9 cellular contexts compared by ENCODE assay signal in the genomic region with DNA sequence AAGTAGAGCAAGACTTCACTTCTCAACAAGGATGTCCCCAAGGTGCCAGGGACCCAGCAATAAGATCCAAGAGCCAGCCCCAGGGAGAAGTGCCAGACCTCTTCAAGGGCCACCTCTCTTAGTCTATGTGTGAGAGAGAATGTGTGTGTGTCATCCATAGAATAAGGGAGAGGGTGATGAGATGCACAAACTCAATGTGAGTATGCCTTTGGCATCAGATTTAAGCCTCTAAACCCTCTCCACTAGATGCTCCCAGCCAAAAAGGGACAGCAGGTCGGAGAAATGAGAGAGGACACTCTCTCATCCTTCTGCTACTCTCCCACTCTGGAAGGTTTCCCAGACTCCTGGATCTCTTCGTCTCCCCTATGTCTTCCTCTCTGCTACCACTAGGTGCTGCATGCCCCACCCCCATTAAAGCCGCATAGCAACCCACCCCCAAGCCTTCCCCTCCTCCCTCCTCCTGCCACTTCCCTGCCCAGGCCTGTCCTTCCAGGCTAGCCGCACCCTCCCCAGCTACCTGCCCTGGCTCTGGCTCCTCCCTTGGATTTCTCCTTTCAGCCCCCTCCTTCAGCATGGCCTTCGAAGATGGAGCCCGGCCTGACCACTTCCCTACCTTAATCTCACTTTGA. TPM values are rescaled to one million over a fixed set of nuclear protein-coding genes. Genes with fewer than 3 reads are reported as not detected.
DNase-seq lines count a peak whose midpoint lies in the region; ATAC-seq and TF ChIP-seq lines count a peak whose summit lies in the region.
"Had no signal": no experiment of that assay in that cellular context is flagged by ENCODE, and none has a peak within 500 bp of the region (broad histone marks: within the 10 kb centered on the region; RNA-seq: fewer than 3 reads in every experiment).

No MANE protein-coding gene starts in this region.

- H3K9me3 Mint-ChIP-seq in T-helper 2 cell treated with Interferon-gamma antibody and Interleukin-4, amounts not matched to agents 5 μg/mL and 100 μg/mL, for 36 hours, result no peaks in the 10 kb centered on the region
- H3K9me3 Mint-ChIP-seq in WTC11 (no peaks in the 10 kb centered on the region), glutamatergic neuron (ENCODE audit: unreplicated experiment) (peaks cover 15% of the 10 kb centered on the region)

- peak overlapping the region; percentile 61 for H3K27ac Mint-ChIP-seq in T-helper 2 cell treated with Interferon-gamma antibody and Interleukin-4, amounts not matched to agents 5 μg/mL and 100 μg/mL, for 36 hours
- peak overlapping the region; percentile 82 for H3K27ac Mint-ChIP-seq in WTC11
- no peak overlapping the region for H3K27ac Mint-ChIP-seq in glutamatergic neuron (ENCODE audit: unreplicated experiment)

- H3K4me3 Mint-ChIP-seq in T-helper 2 cell treated with Interferon-gamma antibody and Interleukin-4, amounts not matched to agents 5 μg/mL and 100 μg/mL, for 36 hours, result peak overlapping the region; percentile 51
- peak overlapping the region; percentile 42 for H3K4me3 Mint-ChIP-seq in WTC11
- no peak overlapping the region for H3K4me3 Mint-ChIP-seq in glutamatergic neuron (ENCODE audit: unreplicated experiment)

- H3K36me3 Mint-ChIP-seq in T-helper 2 cell treated with Interferon-gamma antibody and Interleukin-4, amounts not matched to agents 5 μg/mL and 100 μg/mL, for 36 hours (ENCODE audit: low read depth), result peaks cover 14% of the 10 kb centered on the region
- H3K36me3 Mint-ChIP-seq in WTC11 (peaks cover 5% of the 10 kb centered on the region), glutamatergic neuron (ENCODE audit: unreplicated experiment) (no peaks in the 10 kb centered on the region)

- no peaks in the 10 kb centered on the region for H3K27me3 Mint-ChIP-seq in T-helper 2 cell treated with Interferon-gamma antibody and Interleukin-4, amounts not matched to agents 5 μg/mL and 100 μg/mL, for 36 hours (ENCODE audit: low read depth)
- peaks cover 4% of the 10 kb centered on the region; the same call in 1 of the 2 replicates for H3K27me3 Mint-ChIP-seq in WTC11 (ENCODE audit: low read depth)
- H3K27me3 Mint-ChIP-seq in glutamatergic neuron (ENCODE audit: unreplicated experiment), result peaks cover 28% of the 10 kb centered on the region

- POLR2A ChIA-PET in WTC11 (lab: Charles Lee), result interaction anchor here (0.6 to 1.8 kb wide), 3 partner anchors 12 to 122 kb away, joined by 3 to 5 read pairs (median 4); no protein-coding TSS in a partner anchor

- CTCF ChIA-PET in WTC11 (lab: Charles Lee), result interaction anchor here (0.6 to 4.8 kb wide), 19 partner anchors 9 to 729 kb away, joined by 3 to 58 read pairs (median 4); partner anchors contain the start of genes AAAS, ESPL1, PFDN5 and SPRYD3

- DNase-seq in T-helper 2 cell treated with Interferon-gamma antibody and Interleukin-4, amounts not matched to agents 5 μg/mL and 100 μg/mL, for 36 hours (ENCODE audit: low spot score), result no peak
- DNase-seq in T-helper 2 cell (no peak), WTC11 (ENCODE audit: low spot score) (peak; percentile 77), glutamatergic neuron (no peak), AML-193 (lab: John Stamatoyannopoulos, UW) (no peak)

- TF ChIP-seq CTCF in WTC11 (IDR thresholded peaks at IDR 0.05) (no peak), glutamatergic neuron (IDR thresholded peaks at IDR 0.05; ENCODE audit: partially characterized antibody, unreplicated experiment) (peak; percentile 23)

- ATAC-seq in WTC11, result peak; percentile 50
- no peak for ATAC-seq in HG03095 (IDR thresholded peaks at IDR 0.05; ENCODE audit: unreplicated experiment)
- no peak for ATAC-seq in HG03342 (IDR thresholded peaks at IDR 0.05; ENCODE audit: unreplicated experiment)

- H3K4me1 Mint-ChIP-seq in T-helper 2 cell treated with Interferon-gamma antibody and Interleukin-4, amounts not matched to agents 5 μg/mL and 100 μg/mL, for 36 hours (ENCODE audit: low read depth), result peaks cover 43% of the 10 kb centered on the region
- H3K4me1 Mint-ChIP-seq in WTC11 (peaks cover 63% of the 10 kb centered on the region), glutamatergic neuron (ENCODE audit: low read depth, unreplicated experiment) (peaks cover 12% of the 10 kb centered on the region)

- peak overlapping the region; percentile 84 for H3K27ac ChIP-seq in temporal lobe (ENCODE audit: low read depth, low read length)

TF ChIP-seq in WTC11, 78 proteins besides CTCF, POLR2A, EP300 and RAD21:
- TF ChIP-seq ZNF416 (CRISPR knock-in tag; IDR thresholded peaks at IDR 0.05) (no peak), ZBTB21 (CRISPR knock-in tag; IDR thresholded peaks at IDR 0.05; ENCODE audit: borderline replicate concordance) (0 out of 2 replicates have a peak, but pooled peaks have one; percentile 58)

RNA-seq across cellular contexts. Expression of gene RARG, which starts 7.6 kb away (rescaled TPM):
- total RNA-seq in WTC11 (2021), result 68.1 to 77.2 TPM (median 69.7 TPM) in 3 replicates
- total RNA-seq in glutamatergic neuron (ENCODE audit: unreplicated experiment), result 0.27 TPM
- 1.7 TPM for total RNA-seq in temporal lobe

RNA-seq across cellular contexts. Expression of gene ITGB7, which starts 17.3 kb away (rescaled TPM):
- 0.90 to 1.4 TPM (median 1.1 TPM) in 3 replicates for total RNA-seq in WTC11 (2021)
- not detected for total RNA-seq in glutamatergic neuron (ENCODE audit: unreplicated experiment)
- total RNA-seq in temporal lobe, result 0.25 TPM
- total RNA-seq: HT1080 had no signal

RNA-seq across cellular contexts. Expression of gene CSAD, which starts 43.7 kb away (rescaled TPM):
- total RNA-seq in WTC11 (2021) (11.5 to 12.6 TPM (median 12.3 TPM) in 3 replicates), glutamatergic neuron (ENCODE audit: unreplicated experiment) (34.5 TPM), temporal lobe (14.5 TPM)

RNA-seq across cellular contexts. Expression of gene ESPL1, which starts 43.7 kb away (rescaled TPM):
- total RNA-seq in WTC11 (2021) (41.5 to 61.4 TPM (median 48.5 TPM) in 3 replicates), glutamatergic neuron (ENCODE audit: unreplicated experiment) (5.1 TPM), temporal lobe (2.2 TPM)

RNA-seq across cellular contexts. Expression of gene ZNF740, which starts 43.9 kb away (rescaled TPM):
- total RNA-seq in WTC11 (2021) (26.6 to 36.6 TPM (median 36.1 TPM) in 3 replicates), glutamatergic neuron (ENCODE audit: unreplicated experiment) (38.2 TPM), temporal lobe (15.5 TPM)

Comparison
In these comparisons a context has a peak if more than half of its experiments do, and no peak if none do; other contexts are left out.
1. RNA of gene RARG, which starts 7.6 kb away (total RNA-seq): 68.1 to 77.2 TPM in WTC11; 1.7 TPM in temporal lobe (single experiment) and 0.27 TPM in glutamatergic neuron (single experiment); every median in the first group is over 10 times any median in the second.